In genomic region chr10:13660545-13660920, GRCh38 we compare ENCODE assay signal across 12 cellular contexts.
DNase-seq lines count a peak whose midpoint lies in the region; TF ChIP-seq lines count a peak whose summit lies in the region.
"Had no signal": no experiment of that assay in that cellular context is flagged by ENCODE, and none has a peak within 500 bp of the region (broad histone marks: within the 10 kb centered on the region; RNA-seq: fewer than 3 reads in every experiment).

No MANE protein-coding gene starts in this region.

- H3K27me3 Mint-ChIP-seq in HFFc6 (ENCODE audit: insufficient read depth) (peaks cover 2% of the 10 kb centered on the region; the same call in 1 of the 2 replicates), nephron progenitor cell (ENCODE audit: low read depth, poor library complexity) (peaks cover 4% of the 10 kb centered on the region)
- H3K27me3 Mint-ChIP-seq: activated B cell treated with CpG ODN at 0.5 μM for 24 hours had no signal

- H3K27ac Mint-ChIP-seq in HFFc6 (peak overlapping the region; percentile 80), nephron progenitor cell (peak overlapping the region; percentile 99)
- H3K27ac Mint-ChIP-seq: activated B cell treated with CpG ODN at 0.5 μM for 24 hours had no signal

- TF ChIP-seq CTCF in HFFc6 (IDR thresholded peaks at IDR 0.05), result no peak
- TF ChIP-seq CTCF in dorsolateral prefrontal cortex (IDR thresholded peaks at IDR 0.05 in 54 of 56, conservative IDR thresholded peaks at IDR 0.05 in 2 of 56; ENCODE audit: low read depth in 1 of 56, partially characterized antibody in 56 of 56), result no peak
- no peak for TF ChIP-seq CTCF in nephron progenitor cell (IDR thresholded peaks at IDR 0.05)

- H3K36me3 ChIP-seq in BLaER1 (peaks cover 8% of the 10 kb centered on the region; the same call in 1 of the 2 replicates), HAP-1 (replicated peaks) (no peaks in the 10 kb centered on the region)

- H3K4me2 ChIP-seq in BLaER1, result peak overlapping the region; percentile 78

- in situ Hi-C loops in HAP-1 (cut with MboI; ENCODE audit: low sequenced_read_pairs), result no loop called here

- H3K9me3 Mint-ChIP-seq in HFFc6 (no peaks in the 10 kb centered on the region), nephron progenitor cell (no peaks in the 10 kb centered on the region)
- H3K9me3 Mint-ChIP-seq: activated B cell treated with CpG ODN at 0.5 μM for 24 hours had no signal

- H3K4me3 ChIP-seq in BLaER1 (no peak overlapping the region), dorsolateral prefrontal cortex (no peak overlapping the region), HAP-1 (no peak overlapping the region)
- H3K4me3 ChIP-seq: coronary artery, smooth muscle cell had no signal

- H3K27me3 ChIP-seq in BLaER1 (no peaks in the 10 kb centered on the region), dorsolateral prefrontal cortex (no peaks in the 10 kb centered on the region), HAP-1 (ENCODE audit: low read depth) (no peaks in the 10 kb centered on the region)

- H3K36me3 Mint-ChIP-seq in HFFc6 (ENCODE audit: low read depth) (peaks cover 39% of the 10 kb centered on the region), nephron progenitor cell (ENCODE audit: low read depth) (peaks cover 71% of the 10 kb centered on the region)

- intact Hi-C loops in dorsolateral prefrontal cortex (cut with DNase I), result loop anchor here (1.0 to 10.0 kb wide), 2 partner anchors 118 to 434 kb away; no protein-coding TSS in a partner anchor

- DNase-seq in HFFc6 (peak; percentile 43), dorsolateral prefrontal cortex (no peak), nephron progenitor cell (no peak), NCI-H226 (no peak), NCI-H446 treated with DMSO at 0.1 percent for 48 hours (lab: John Stamatoyannopoulos, UW) (no peak), HAP-1 (ENCODE audit: low spot score in 2 of 2) (no peak)
- DNase-seq in activated CD8-positive, alpha-beta memory T cell treated with anti-CD3 and anti-CD28 coated beads, Interleukin-2, amount 50 U/mL, for 4 hours, result no peak
- DNase-seq: NCI-H2107 had no signal

- peaks cover 34% of the 10 kb centered on the region for H3K4me1 ChIP-seq in BLaER1
- no peaks in the 10 kb centered on the region for H3K4me1 ChIP-seq in HAP-1

- peaks cover 41% of the 10 kb centered on the region for H3K4me1 Mint-ChIP-seq in HFFc6 (ENCODE audit: low read depth)
- H3K4me1 Mint-ChIP-seq in nephron progenitor cell, result peaks cover 34% of the 10 kb centered on the region

- H3K9ac ChIP-seq in BLaER1, result no peak overlapping the region

- peak overlapping the region; percentile 9; the same call in 1 of the 2 replicates for H3K4me3 Mint-ChIP-seq in HFFc6
- peak overlapping the region; percentile 40 for H3K4me3 Mint-ChIP-seq in nephron progenitor cell
- H3K4me3 Mint-ChIP-seq: activated B cell treated with CpG ODN at 0.5 μM for 24 hours had no signal

- H3K9me3 ChIP-seq in BLaER1 (no peaks in the 10 kb centered on the region), HAP-1 (no peaks in the 10 kb centered on the region)

- H4K20me1 ChIP-seq in BLaER1, result no peaks in the 10 kb centered on the region

- H3K27ac ChIP-seq in BLaER1, result no peak overlapping the region
- peak overlapping the region in 51 of 59 donors; percentile 4 to 91 (median 78) for H3K27ac ChIP-seq in dorsolateral prefrontal cortex
